In genomic region chr10:51878695-51879094, GRCh38 we compare ENCODE assay signal across 9 cellular contexts.
DNase-seq lines count a peak whose midpoint lies in the region; ATAC-seq, FAIRE-seq and TF ChIP-seq lines count a peak whose summit lies in the region.
"Had no signal": no experiment of that assay in that cellular context is flagged by ENCODE, and none has a peak within 500 bp of the region (broad histone marks: within the 10 kb centered on the region; RNA-seq: fewer than 3 reads in every experiment).

No MANE protein-coding gene starts in this region.

- H3K27ac ChIP-seq in keratinocyte (ENCODE audit: control insufficient read depth, insufficient read depth, low read length), result peak overlapping the region; percentile 62

- H3K9me2 ChIP-seq in Loucy (replicated peaks; ENCODE audit: low read depth, low read length), result no peaks in the 10 kb centered on the region

- H3K79me2 ChIP-seq in Loucy (ENCODE audit: insufficient read depth, low read length), result no peaks in the 10 kb centered on the region
- no peaks in the 10 kb centered on the region for H3K79me2 ChIP-seq in keratinocyte (ENCODE audit: control insufficient read depth, insufficient read depth, low read length)

- TF ChIP-seq POLR2A in GM18505 (IDR thresholded peaks at IDR 0.05; ENCODE audit: borderline replicate concordance, extremely low read depth, insufficient read depth, insufficient read length), result no peak

- H3K9ac ChIP-seq in Loucy (ENCODE audit: low read depth, low read length, poor library complexity, severe bottlenecking) (no peak overlapping the region), keratinocyte (ENCODE audit: control insufficient read depth, extremely low read depth, insufficient read depth, low read length) (no peak overlapping the region)

- H3K27me3 ChIP-seq in Loucy (ENCODE audit: insufficient read depth, low read length, poor library complexity, severe bottlenecking) (no peaks in the 10 kb centered on the region), keratinocyte (ENCODE audit: control insufficient read depth, extremely low read depth, insufficient read depth, low read length) (no peaks in the 10 kb centered on the region)

- DNase-seq in keratinocyte (ENCODE audit: low read depth, low spot score) (no peak), SIG-M5 treated with dmso at 0.1 percent for 504 hours (lab: John Stamatoyannopoulos, UW; ENCODE audit: unreplicated experiment) (no peak), NCI-H748 treated with DMSO at 0.1 percent for 48 hours (lab: John Stamatoyannopoulos, UW) (no peak), amniotic stem cell (lab: John Stamatoyannopoulos, UW) (no peak), kidney glomerular epithelial cell (lab: John Stamatoyannopoulos, UW) (no peak)
- DNase-seq: NCI-H524 had no signal

- H3K4me2 ChIP-seq in Loucy (ENCODE audit: low read depth, low read length, poor library complexity, severe bottlenecking) (peak overlapping the region; percentile 28), keratinocyte (ENCODE audit: control insufficient read depth, extremely low read depth, insufficient read depth, low read depth, low read length) (no peak overlapping the region)

- no peaks in the 10 kb centered on the region for H4K20me1 ChIP-seq in Loucy (ENCODE audit: insufficient read depth, low read length, poor library complexity, severe bottlenecking)
- no peaks in the 10 kb centered on the region for H4K20me1 ChIP-seq in keratinocyte (ENCODE audit: control insufficient read depth, extremely low read depth, insufficient read depth, low read length)

- peak overlapping the region; percentile 48; the same call in 1 of the 2 replicates for H2AFZ ChIP-seq in Loucy (ENCODE audit: low read length)
- no peak overlapping the region for H2AFZ ChIP-seq in keratinocyte (ENCODE audit: control insufficient read depth, low read length)

- H3K36me3 ChIP-seq in Loucy (ENCODE audit: insufficient read depth, low read length), result no peaks in the 10 kb centered on the region
- no peaks in the 10 kb centered on the region for H3K36me3 ChIP-seq in keratinocyte (ENCODE audit: control insufficient read depth in 2 of 2, extremely low read depth in 1 of 2, insufficient read depth in 2 of 2, low read length in 2 of 2)

- no peaks in the 10 kb centered on the region for H3K9me1 ChIP-seq in keratinocyte (ENCODE audit: control insufficient read depth, extremely low read depth, insufficient read depth, low read length)

- dilution Hi-C loops in keratinocyte (cut with MboI; ENCODE audit: extremely low pct_ligation_motif_present, low sequenced_read_pairs), result no loop called here

- H3K4me1 ChIP-seq in Loucy (ENCODE audit: insufficient read depth, low read length, poor library complexity, severe bottlenecking), result no peaks in the 10 kb centered on the region
- peaks cover 6% of the 10 kb centered on the region for H3K4me1 ChIP-seq in keratinocyte (ENCODE audit: control insufficient read depth, extremely low read depth, insufficient read depth, low read length)

- no peak for TF ChIP-seq CTCF in Loucy (conservative IDR thresholded peaks at IDR 0.05; ENCODE audit: low read length)
- TF ChIP-seq CTCF in keratinocyte (optimal IDR thresholded peaks at IDR 0.05 in 1 of 3, IDR thresholded peaks at IDR 0.05 in 1 of 3, conservative IDR thresholded peaks at IDR 0.05 in 1 of 3; ENCODE audit: extremely low read depth in 1 of 3, insufficient read depth in 2 of 3, low read length in 3 of 3), result no peak

- FAIRE-seq in keratinocyte (lab: Jason Lieb, UNC), result no peak

- H3K4me3 ChIP-seq in Loucy (ENCODE audit: low read length, poor library complexity, severe bottlenecking) (peak overlapping the region; percentile 7), keratinocyte (ENCODE audit: control insufficient read depth in 2 of 3, extremely low read depth in 1 of 3, insufficient read depth in 2 of 3, low read depth in 1 of 3, low read length in 3 of 3) (no peak overlapping the region)

- no peaks in the 10 kb centered on the region for H3F3A ChIP-seq in Loucy (ENCODE audit: low read depth)

- peak; percentile 17 for ATAC-seq in GM18505 (IDR thresholded peaks at IDR 0.05; ENCODE audit: unreplicated experiment)
- peak; percentile 3 for ATAC-seq in GM21717 (IDR thresholded peaks at IDR 0.05; ENCODE audit: unreplicated experiment)

- H3K9me3 ChIP-seq in Loucy (ENCODE audit: insufficient read depth, low read depth, low read length) (no peaks in the 10 kb centered on the region), keratinocyte (ENCODE audit: control insufficient read depth, low read depth, low read length) (no peaks in the 10 kb centered on the region)
